ENCODE assay signal across 16 cellular contexts in genomic region chr3:155548194-155548593, GRCh38.
DNase-seq lines count a peak whose midpoint lies in the region; ATAC-seq, FAIRE-seq and TF ChIP-seq lines count a peak whose summit lies in the region.
"Had no signal": no experiment of that assay in that cellular context is flagged by ENCODE, and none has a peak within 500 bp of the region (broad histone marks: within the 10 kb centered on the region; RNA-seq: fewer than 3 reads in every experiment).

No MANE protein-coding gene starts in this region.

- dilution Hi-C loops in keratinocyte (cut with MboI; ENCODE audit: extremely low pct_ligation_motif_present, low sequenced_read_pairs), result no loop called here

- no peak overlapping the region for H3K4me3 Mint-ChIP-seq in astrocyte (ENCODE audit: unreplicated experiment)
- H3K4me3 Mint-ChIP-seq: effector memory CD8-positive, alpha-beta T cell; IgD-negative memory B cell had no signal

- no peak overlapping the region for H3K4me2 ChIP-seq in astrocyte (ENCODE audit: low read length)
- H3K4me2 ChIP-seq in keratinocyte (ENCODE audit: control insufficient read depth, extremely low read depth, insufficient read depth, low read depth, low read length), result no peak overlapping the region

- no peaks in the 10 kb centered on the region for H3K9me1 ChIP-seq in keratinocyte (ENCODE audit: control insufficient read depth, extremely low read depth, insufficient read depth, low read length)

- no peak overlapping the region for H2AFZ ChIP-seq in astrocyte (ENCODE audit: low read depth, low read length)
- H2AFZ ChIP-seq in keratinocyte (ENCODE audit: control insufficient read depth, low read length), result no peak overlapping the region

- H4K20me1 ChIP-seq in astrocyte (ENCODE audit: insufficient read depth, low read length) (no peaks in the 10 kb centered on the region), keratinocyte (ENCODE audit: control insufficient read depth, extremely low read depth, insufficient read depth, low read length) (no peaks in the 10 kb centered on the region)

- H3K9ac ChIP-seq in astrocyte (ENCODE audit: low read length) (no peak overlapping the region), keratinocyte (ENCODE audit: control insufficient read depth, extremely low read depth, insufficient read depth, low read length) (no peak overlapping the region)

- no peaks in the 10 kb centered on the region for H3K27me3 Mint-ChIP-seq in astrocyte (ENCODE audit: low read depth, unreplicated experiment)
- H3K27me3 Mint-ChIP-seq: effector memory CD8-positive, alpha-beta T cell had no signal

- peaks cover 16% of the 10 kb centered on the region for H3K4me1 Mint-ChIP-seq in astrocyte (ENCODE audit: low read depth, unreplicated experiment)

- no peak overlapping the region for H3K27ac ChIP-seq in astrocyte (ENCODE audit: low read depth, low read length)
- no peak overlapping the region for H3K27ac ChIP-seq in keratinocyte (ENCODE audit: control insufficient read depth, insufficient read depth, low read length)
- H3K27ac ChIP-seq: body of pancreas had no signal

- ATAC-seq in HG02798 (IDR thresholded peaks at IDR 0.05; ENCODE audit: poor library complexity, unreplicated experiment), result no peak
- ATAC-seq in HG03280 (IDR thresholded peaks at IDR 0.05; ENCODE audit: unreplicated experiment), result no peak
- ATAC-seq: body of pancreas; effector memory CD8-positive, alpha-beta T cell had no signal

- no peak for FAIRE-seq in astrocyte (lab: Jason Lieb, UNC)
- peak; percentile 20 for FAIRE-seq in keratinocyte (lab: Jason Lieb, UNC)
- FAIRE-seq: kidney had no signal

- no peak overlapping the region for H3K4me3 ChIP-seq in HFF-Myc (replicated peaks; ENCODE audit: low read depth, low read length)
- H3K4me3 ChIP-seq in astrocyte (ENCODE audit: insufficient read depth, low read depth, low read length), result no peak overlapping the region
- no peak overlapping the region for H3K4me3 ChIP-seq in keratinocyte (ENCODE audit: control insufficient read depth in 2 of 3, extremely low read depth in 1 of 3, insufficient read depth in 2 of 3, low read depth in 1 of 3, low read length in 3 of 3)
- H3K4me3 ChIP-seq: body of pancreas had no signal

- H3K9me3 ChIP-seq in astrocyte (ENCODE audit: insufficient read depth, low read depth, low read length) (no peaks in the 10 kb centered on the region), keratinocyte (ENCODE audit: control insufficient read depth, low read depth, low read length) (no peaks in the 10 kb centered on the region)
- H3K9me3 ChIP-seq: body of pancreas had no signal

- no peak overlapping the region for H3K27ac Mint-ChIP-seq in astrocyte (ENCODE audit: unreplicated experiment)
- H3K27ac Mint-ChIP-seq: effector memory CD8-positive, alpha-beta T cell; IgD-negative memory B cell had no signal

- DNase-seq in AG09319 (ENCODE audit: extremely low read depth, low read depth) (peak; percentile 1), HFF-Myc (ENCODE audit: extremely low read depth, low read depth) (peak; percentile 5), astrocyte (ENCODE audit: low read depth) (peak; percentile 13), keratinocyte (ENCODE audit: low read depth, low spot score) (no peak), COLO829 (ENCODE audit: low spot score) (no peak), hippocampal formation (lab: John Stamatoyannopoulos, UW) (no peak)
- DNase-seq: activated effector memory CD4-positive, alpha-beta T cell treated with anti-CD3 and anti-CD28 coated beads, Interleukin-2, amount 50 U/mL, for 16 hours; body of pancreas; effector memory CD8-positive, alpha-beta T cell; kidney; NCI-H1092 treated with DMSO at 0.1 percent for 48 hours; NK-92 treated with Interleukin-12 subunit alpha and Interleukin-12 subunit beta, amount 100 ng/mL, for 24 hours; posterior cingulate gyrus had no signal

- H3K36me3 ChIP-seq in astrocyte (ENCODE audit: insufficient read depth, low read length), result no peaks in the 10 kb centered on the region
- H3K36me3 ChIP-seq in keratinocyte (ENCODE audit: control insufficient read depth in 2 of 2, extremely low read depth in 1 of 2, insufficient read depth in 2 of 2, low read length in 2 of 2), result no peaks in the 10 kb centered on the region

- H3K27me3 ChIP-seq in astrocyte (ENCODE audit: insufficient read depth, low read length) (no peaks in the 10 kb centered on the region), keratinocyte (ENCODE audit: control insufficient read depth, extremely low read depth, insufficient read depth, low read length) (no peaks in the 10 kb centered on the region)
- H3K27me3 ChIP-seq: body of pancreas had no signal

- TF ChIP-seq CTCF in AG09319 (IDR thresholded peaks at IDR 0.05; ENCODE audit: low read depth, low read length) (no peak; the same call in 1 of the 2 replicates), HFF-Myc (IDR thresholded peaks at IDR 0.05; ENCODE audit: low read depth, low read length, missing control alignments) (no peak), astrocyte (IDR thresholded peaks at IDR 0.05; ENCODE audit: insufficient read depth, low read depth, low read length) (peak; percentile 3), keratinocyte (optimal IDR thresholded peaks at IDR 0.05 in 1 of 3, IDR thresholded peaks at IDR 0.05 in 1 of 3, conservative IDR thresholded peaks at IDR 0.05 in 1 of 3; ENCODE audit: extremely low read depth in 1 of 3, insufficient read depth in 2 of 3, low read length in 3 of 3) (peak in 2 of 3 experiments; percentile 18 to 24)

- H3K4me1 ChIP-seq in astrocyte (ENCODE audit: insufficient read depth, low read length), result peaks cover 3% of the 10 kb centered on the region
- no peaks in the 10 kb centered on the region for H3K4me1 ChIP-seq in keratinocyte (ENCODE audit: control insufficient read depth, extremely low read depth, insufficient read depth, low read length)
- H3K4me1 ChIP-seq: body of pancreas had no signal

- H3K79me2 ChIP-seq in astrocyte (ENCODE audit: insufficient read depth, low read length) (no peaks in the 10 kb centered on the region), keratinocyte (ENCODE audit: control insufficient read depth, insufficient read depth, low read length) (no peaks in the 10 kb centered on the region)

- no peaks in the 10 kb centered on the region for H3K36me3 Mint-ChIP-seq in astrocyte (ENCODE audit: low read depth, unreplicated experiment)
- H3K36me3 Mint-ChIP-seq: IgD-negative memory B cell had no signal

- H3K9me3 Mint-ChIP-seq in astrocyte (ENCODE audit: unreplicated experiment), result peaks cover 2% of the 10 kb centered on the region

Comparison
In these comparisons a context has a peak if more than half of its experiments do, and no peak if none do; other contexts are left out.
1. DNase-seq: peak in AG09319 (single experiment), HFF-Myc (single experiment) and astrocyte (single experiment); none in keratinocyte (single experiment), COLO829 (single experiment) and hippocampal formation (0 of 2).
2. CTCF ChIP-seq: peak in astrocyte (single experiment) and keratinocyte (2 of 3); none in AG09319 (single experiment) and HFF-Myc (single experiment).